ENCODE assay signal across 8 cellular contexts in genomic region chr4:57109530-57109846, GRCh38. TPM values are rescaled to one million over a fixed set of nuclear protein-coding genes. Genes with fewer than 3 reads are reported as not detected.
DNase-seq lines count a peak whose midpoint lies in the region; ATAC-seq and TF ChIP-seq lines count a peak whose summit lies in the region.

No MANE protein-coding gene starts in this region.

- no peak overlapping the region for H3K27ac Mint-ChIP-seq in activated CD4-positive, alpha-beta memory T cell treated with anti-CD3 and anti-CD28 coated beads, Interleukin-2, amount 10 ng/mL, durations not matched to agents 7 days and 5 days
- H3K27ac Mint-ChIP-seq in activated CD4-positive, alpha-beta memory T cell treated with anti-CD3 and anti-CD28 coated beads for 36 hours, result no peak overlapping the region
- H3K27ac Mint-ChIP-seq in type B pancreatic cell, result peak overlapping the region; percentile 25

- peaks cover 20% of the 10 kb centered on the region for H3K4me1 Mint-ChIP-seq in activated CD4-positive, alpha-beta memory T cell treated with anti-CD3 and anti-CD28 coated beads, Interleukin-2, amount 10 ng/mL, durations not matched to agents 7 days and 5 days
- peaks cover 8% of the 10 kb centered on the region for H3K4me1 Mint-ChIP-seq in activated CD4-positive, alpha-beta memory T cell treated with anti-CD3 and anti-CD28 coated beads for 36 hours (ENCODE audit: low read depth)
- peaks cover 30% of the 10 kb centered on the region for H3K4me1 Mint-ChIP-seq in type B pancreatic cell (ENCODE audit: unreplicated experiment)

- H3K4me1 ChIP-seq in lung (ENCODE audit: control insufficient read depth in 2 of 2, insufficient read depth in 2 of 2, low read length in 2 of 2), result peaks cover 4 to 24% of the 10 kb centered on the region in 2 donors

- WGBS in lung, 2 donors, result 2 to 6% methylated on average over 27 of the region's 27 CpGs

- H3K36me3 Mint-ChIP-seq in activated CD4-positive, alpha-beta memory T cell treated with anti-CD3 and anti-CD28 coated beads, Interleukin-2, amount 10 ng/mL, durations not matched to agents 7 days and 5 days (ENCODE audit: low read depth), result peaks cover 2% of the 10 kb centered on the region
- H3K36me3 Mint-ChIP-seq in activated CD4-positive, alpha-beta memory T cell treated with anti-CD3 and anti-CD28 coated beads for 36 hours, result no peaks in the 10 kb centered on the region
- H3K36me3 Mint-ChIP-seq in type B pancreatic cell, result peaks cover 6% of the 10 kb centered on the region

- no peaks in the 10 kb centered on the region for H3K27me3 ChIP-seq in lung (ENCODE audit: control insufficient read depth, insufficient read depth)

- H3K27me3 Mint-ChIP-seq in activated CD4-positive, alpha-beta memory T cell treated with anti-CD3 and anti-CD28 coated beads, Interleukin-2, amount 10 ng/mL, durations not matched to agents 7 days and 5 days, result peaks cover 69% of the 10 kb centered on the region
- peaks cover 57% of the 10 kb centered on the region for H3K27me3 Mint-ChIP-seq in activated CD4-positive, alpha-beta memory T cell treated with anti-CD3 and anti-CD28 coated beads for 36 hours
- peaks cover 25% of the 10 kb centered on the region for H3K27me3 Mint-ChIP-seq in type B pancreatic cell

- peak overlapping the region; percentile 72 for H3K27ac ChIP-seq in caudate nucleus (ENCODE audit: low read depth, low read length)
- peak overlapping the region; percentile 93 to 97 for H3K27ac ChIP-seq in lung (ENCODE audit: low read depth in 1 of 2, low read length in 1 of 2)

- POLR2A ChIA-PET in activated CD4-positive, alpha-beta memory T cell treated with anti-CD3 and anti-CD28 coated beads, Interleukin-2, amount 10 ng/mL, durations not matched to agents 7 days and 5 days (lab: Charles Lee), result no interaction called here
- POLR2A ChIA-PET in activated CD4-positive, alpha-beta memory T cell treated with anti-CD3 and anti-CD28 coated beads for 36 hours (lab: Charles Lee), result no interaction called here

- ATAC-seq in lung (ENCODE audit: insufficient read depth, low FRiP score) (no peak), HG02884 (IDR thresholded peaks at IDR 0.05; ENCODE audit: unreplicated experiment) (no peak)

- H3K4me3 Mint-ChIP-seq in activated CD4-positive, alpha-beta memory T cell treated with anti-CD3 and anti-CD28 coated beads, Interleukin-2, amount 10 ng/mL, durations not matched to agents 7 days and 5 days, result peak overlapping the region; percentile 41
- no peak overlapping the region for H3K4me3 Mint-ChIP-seq in activated CD4-positive, alpha-beta memory T cell treated with anti-CD3 and anti-CD28 coated beads for 36 hours
- peak overlapping the region; percentile 86 for H3K4me3 Mint-ChIP-seq in type B pancreatic cell

- intact Hi-C loops in activated CD4-positive, alpha-beta memory T cell treated with anti-CD3 and anti-CD28 coated beads for 36 hours (cut with micrococcal nuclease), result no loop called here

- no peak for TF ChIP-seq CTCF in lung (IDR thresholded peaks at IDR 0.05; ENCODE audit: control extremely low read depth, extremely low read depth)
- TF ChIP-seq CTCF in type B pancreatic cell (conservative IDR thresholded peaks at IDR 0.05), result no peak
- TF ChIP-seq CTCF in GM10266 (IDR thresholded peaks at IDR 0.05; ENCODE audit: control insufficient read depth, insufficient read depth, low read depth, missing control alignments), result no peak

- no peak for DNase-seq in activated CD4-positive, alpha-beta memory T cell treated with anti-CD3 and anti-CD28 coated beads, Interleukin-2, amount 10 ng/mL, durations not matched to agents 7 days and 5 days
- DNase-seq in activated CD4-positive, alpha-beta memory T cell treated with anti-CD3 and anti-CD28 coated beads for 36 hours, result no peak
- DNase-seq in caudate nucleus (lab: John Stamatoyannopoulos, UW) (no peak), lung (ENCODE audit: low spot score) (no peak), type B pancreatic cell (ENCODE audit: extremely low spot score, unreplicated experiment) (no peak), activated gamma-delta T cell treated with Interleukin-2 at 50 U/mL for 16 hours (no peak), GM10266 (ENCODE audit: extremely low spot score) (no peak)

- peaks cover 0 to 2% of the 10 kb centered on the region in 2 donors for H3K9me3 ChIP-seq in lung (ENCODE audit: control insufficient read depth in 2 of 2, insufficient read depth in 1 of 2, low read length in 1 of 2)

- no peaks in the 10 kb centered on the region for H3K36me3 ChIP-seq in lung (ENCODE audit: control insufficient read depth in 2 of 2, insufficient read depth in 2 of 2, low read length in 2 of 2)

- CTCF ChIA-PET in activated CD4-positive, alpha-beta memory T cell treated with anti-CD3 and anti-CD28 coated beads, Interleukin-2, amount 10 ng/mL, durations not matched to agents 7 days and 5 days (lab: Charles Lee), result no interaction called here
- CTCF ChIA-PET in activated CD4-positive, alpha-beta memory T cell treated with anti-CD3 and anti-CD28 coated beads for 36 hours (lab: Charles Lee), result no interaction called here

- no peaks in the 10 kb centered on the region for H3K9me3 Mint-ChIP-seq in activated CD4-positive, alpha-beta memory T cell treated with anti-CD3 and anti-CD28 coated beads, Interleukin-2, amount 10 ng/mL, durations not matched to agents 7 days and 5 days
- no peaks in the 10 kb centered on the region for H3K9me3 Mint-ChIP-seq in activated CD4-positive, alpha-beta memory T cell treated with anti-CD3 and anti-CD28 coated beads for 36 hours
- no peaks in the 10 kb centered on the region for H3K9me3 Mint-ChIP-seq in type B pancreatic cell

- H3K4me3 ChIP-seq in lung, result peak overlapping the region; percentile 81

RNA-seq across cellular contexts. Expression of gene IGFBP7, which starts 0.7 kb away (rescaled TPM):
- not detected for total RNA-seq in activated CD4-positive, alpha-beta memory T cell treated with anti-CD3 and anti-CD28 coated beads, Interleukin-2, amount 10 ng/mL, durations not matched to agents 7 days and 5 days
- not detected for total RNA-seq in activated CD4-positive, alpha-beta memory T cell treated with anti-CD3 and anti-CD28 coated beads for 36 hours
- total RNA-seq in lung (100 to 1,000 TPM; 212 to 398 TPM), type B pancreatic cell (ENCODE audit: low replicate concordance) (63.0 and 108 TPM in 2 replicates)
- polyA plus RNA-seq in lung, result 100 to 1,000 TPM; 400 to 517 TPM

Comparison
In these comparisons a context has a peak if more than half of its experiments do, and no peak if none do; other contexts are left out.
1. RNA of gene IGFBP7, which starts 0.7 kb away (total RNA-seq): 212 to 398 TPM in lung and 63.0 to 108 TPM in type B pancreatic cell; not detected in activated CD4-positive, alpha-beta memory T cell treated with anti-CD3 and anti-CD28 coated beads, Interleukin-2, amount 10 ng/mL, durations not matched to agents 7 days and 5 days and not detected in activated CD4-positive, alpha-beta memory T cell treated with anti-CD3 and anti-CD28 coated beads for 36 hours; every median in the first group is over 10 times any median in the second.